8 cellular contexts compared by ENCODE assay signal in genomic region chr19:49555600-49556411, GRCh38. TPM values are rescaled to one million over a fixed set of nuclear protein-coding genes. Genes with fewer than 3 reads are reported as not detected.
DNase-seq lines count a peak whose midpoint lies in the region; ATAC-seq and TF ChIP-seq lines count a peak whose summit lies in the region.

No MANE protein-coding gene starts in this region.

- no peak for TF ChIP-seq POLR2A in erythroblast (IDR thresholded peaks at IDR 0.05; ENCODE audit: low read length)

- DNase-seq in DMS53 (lab: John Stamatoyannopoulos, UW) (peak; percentile 57), DMS53 treated with DMSO at 0.1 percent for 48 hours (lab: John Stamatoyannopoulos, UW; ENCODE audit: unreplicated experiment) (no peak), erythroblast (lab: John Stamatoyannopoulos, UW) (peak; percentile 72 to 74), progenitor cell of endocrine pancreas (ENCODE audit: low spot score, unreplicated experiment) (no peak)
- peak; percentile 87 for DNase-seq in activated CD4-positive, alpha-beta memory T cell treated with anti-CD3 and anti-CD28 coated beads, Interleukin-2, amount 10 ng/mL, durations not matched to agents 7 days and 5 days

- H3K4me3 Mint-ChIP-seq in activated CD4-positive, alpha-beta memory T cell treated with anti-CD3 and anti-CD28 coated beads, Interleukin-2, amount 10 ng/mL, durations not matched to agents 7 days and 5 days = peak overlapping the region; percentile 47
- H3K4me3 Mint-ChIP-seq in progenitor cell of endocrine pancreas (ENCODE audit: low read depth) = no peak overlapping the region

- ATAC-seq in GM18498 (IDR thresholded peaks at IDR 0.05; ENCODE audit: unreplicated experiment) (no peak), GM19455 (IDR thresholded peaks at IDR 0.05; ENCODE audit: unreplicated experiment) (no peak), GM21619 (IDR thresholded peaks at IDR 0.05; ENCODE audit: unreplicated experiment) (no peak)

- no peaks in the 10 kb centered on the region for H3K27me3 Mint-ChIP-seq in activated CD4-positive, alpha-beta memory T cell treated with anti-CD3 and anti-CD28 coated beads, Interleukin-2, amount 10 ng/mL, durations not matched to agents 7 days and 5 days
- no peaks in the 10 kb centered on the region for H3K27me3 Mint-ChIP-seq in progenitor cell of endocrine pancreas

- peaks cover 64% of the 10 kb centered on the region for H3K36me3 Mint-ChIP-seq in activated CD4-positive, alpha-beta memory T cell treated with anti-CD3 and anti-CD28 coated beads, Interleukin-2, amount 10 ng/mL, durations not matched to agents 7 days and 5 days (ENCODE audit: low read depth)
- H3K36me3 Mint-ChIP-seq in progenitor cell of endocrine pancreas (ENCODE audit: insufficient read depth) = peaks cover 30% of the 10 kb centered on the region

- peaks cover 81% of the 10 kb centered on the region for H3K4me1 Mint-ChIP-seq in activated CD4-positive, alpha-beta memory T cell treated with anti-CD3 and anti-CD28 coated beads, Interleukin-2, amount 10 ng/mL, durations not matched to agents 7 days and 5 days
- peaks cover 30% of the 10 kb centered on the region for H3K4me1 Mint-ChIP-seq in progenitor cell of endocrine pancreas (ENCODE audit: low read depth)

- peak overlapping the region; percentile 91 for H3K27ac Mint-ChIP-seq in activated CD4-positive, alpha-beta memory T cell treated with anti-CD3 and anti-CD28 coated beads, Interleukin-2, amount 10 ng/mL, durations not matched to agents 7 days and 5 days
- peak overlapping the region; percentile 97 for H3K27ac Mint-ChIP-seq in progenitor cell of endocrine pancreas

- POLR2A ChIA-PET in activated CD4-positive, alpha-beta memory T cell treated with anti-CD3 and anti-CD28 coated beads, Interleukin-2, amount 10 ng/mL, durations not matched to agents 7 days and 5 days (lab: Charles Lee) = interaction anchor here (0.7 to 5.6 kb wide), 4 partner anchors 6 to 52 kb away, joined by 3 to 38 read pairs (median 4); no protein-coding TSS in a partner anchor

- no peak for TF ChIP-seq CTCF in progenitor cell of endocrine pancreas (IDR thresholded peaks at IDR 0.05; ENCODE audit: unreplicated experiment)

- no peaks in the 10 kb centered on the region for H3K9me3 Mint-ChIP-seq in activated CD4-positive, alpha-beta memory T cell treated with anti-CD3 and anti-CD28 coated beads, Interleukin-2, amount 10 ng/mL, durations not matched to agents 7 days and 5 days
- no peaks in the 10 kb centered on the region for H3K9me3 Mint-ChIP-seq in progenitor cell of endocrine pancreas (ENCODE audit: low read depth)

- CTCF ChIA-PET in activated CD4-positive, alpha-beta memory T cell treated with anti-CD3 and anti-CD28 coated beads, Interleukin-2, amount 10 ng/mL, durations not matched to agents 7 days and 5 days (lab: Charles Lee) = interaction anchor here (0.8 to 10.7 kb wide), 7 partner anchors 9 to 79 kb away, joined by 3 to 297 read pairs (median 4); no protein-coding TSS in a partner anchor

RNA-seq across cellular contexts. Expression of gene NOSIP, which starts 24.6 kb away (rescaled TPM):
- total RNA-seq in activated CD4-positive, alpha-beta memory T cell treated with anti-CD3 and anti-CD28 coated beads, Interleukin-2, amount 10 ng/mL, durations not matched to agents 7 days and 5 days = 100 to 1,000 TPM; 162 to 163 TPM
- total RNA-seq in progenitor cell of endocrine pancreas = 75.0 and 82.1 TPM in 2 replicates

RNA-seq across cellular contexts. Expression of gene PRRG2, which starts 25.3 kb away (rescaled TPM):
- 1 to 10 TPM; 1.0 to 1.1 TPM for total RNA-seq in activated CD4-positive, alpha-beta memory T cell treated with anti-CD3 and anti-CD28 coated beads, Interleukin-2, amount 10 ng/mL, durations not matched to agents 7 days and 5 days
- 6.8 and 8.3 TPM in 2 replicates for total RNA-seq in progenitor cell of endocrine pancreas

RNA-seq across cellular contexts. Expression of gene RCN3, which starts 28.0 kb away (rescaled TPM):
- total RNA-seq in activated CD4-positive, alpha-beta memory T cell treated with anti-CD3 and anti-CD28 coated beads, Interleukin-2, amount 10 ng/mL, durations not matched to agents 7 days and 5 days = 1 to 10 TPM; 1.8 to 2.0 TPM
- 43.4 and 58.0 TPM in 2 replicates for total RNA-seq in progenitor cell of endocrine pancreas

RNA-seq across cellular contexts. Expression of gene PRR12, which starts 35.2 kb away (rescaled TPM):
- 10 to 100 TPM; 33.0 to 36.2 TPM for total RNA-seq in activated CD4-positive, alpha-beta memory T cell treated with anti-CD3 and anti-CD28 coated beads, Interleukin-2, amount 10 ng/mL, durations not matched to agents 7 days and 5 days
- 61.2 and 64.5 TPM in 2 replicates for total RNA-seq in progenitor cell of endocrine pancreas

RNA-seq across cellular contexts. Expression of gene FCGRT, which starts 43.3 kb away (rescaled TPM):
- total RNA-seq in activated CD4-positive, alpha-beta memory T cell treated with anti-CD3 and anti-CD28 coated beads, Interleukin-2, amount 10 ng/mL, durations not matched to agents 7 days and 5 days = 10 to 100 TPM; 10.2 to 11.1 TPM
- 153 and 169 TPM in 2 replicates for total RNA-seq in progenitor cell of endocrine pancreas

Comparison
In these comparisons a context has a peak if more than half of its experiments do, and no peak if none do; other contexts are left out.
1. DNase-seq: peak in DMS53 (single experiment), activated CD4-positive, alpha-beta memory T cell treated with anti-CD3 and anti-CD28 coated beads, Interleukin-2, amount 10 ng/mL, durations not matched to agents 7 days and 5 days (single experiment) and erythroblast (2 of 2); none in DMS53 treated with DMSO at 0.1 percent for 48 hours (single experiment) and progenitor cell of endocrine pancreas (single experiment).
2. RNA of gene RCN3, which starts 28.0 kb away (total RNA-seq): 43.4 to 58.0 TPM in progenitor cell of endocrine pancreas; 1.8 to 2.0 TPM in activated CD4-positive, alpha-beta memory T cell treated with anti-CD3 and anti-CD28 coated beads, Interleukin-2, amount 10 ng/mL, durations not matched to agents 7 days and 5 days; every median in the first group is over 10 times any median in the second.